Comparison of ENCODE assay signal across 8 cellular contexts in genomic region chr15:31360843-31361763, GRCh38.
A peak's percentile ranks its signal among the peaks of the same experiment; 100 is the strongest.
DNase-seq lines count a peak whose midpoint lies in the region; ATAC-seq and TF ChIP-seq lines count a peak whose summit lies in the region.

No MANE protein-coding gene starts in this region.

- peak; percentile 52 for ATAC-seq in HG03039 (IDR thresholded peaks at IDR 0.05; ENCODE audit: unreplicated experiment)

- peak; percentile 9 for TF ChIP-seq POLR2A in erythroblast (IDR thresholded peaks at IDR 0.05; ENCODE audit: low read length)

- DNase-seq in SHP77 (lab: John Stamatoyannopoulos, UW) (peak; percentile 31 to 59), SHP77 treated with DMSO at 0.1 percent for 48 hours (lab: John Stamatoyannopoulos, UW) (no peak), NCI-H2107 treated with DMSO at 0.1 percent for 48 hours (lab: John Stamatoyannopoulos, UW; ENCODE audit: unreplicated experiment) (peak; percentile 72), erythroblast (lab: John Stamatoyannopoulos, UW) (peak; percentile 52 to 60), islet precursor cell (no peak)
- DNase-seq in activated CD4-positive, alpha-beta T cell treated with anti-CD3 and anti-CD28 coated beads, Interleukin-2, amount 50 U/mL, for 4 hours: peak; percentile 40 to 46
- peak; percentile 64 for DNase-seq in stimulated activated CD8-positive, alpha-beta memory T cell treated with anti-CD3 and anti-CD28 coated beads, Interleukin-12 subunit alpha, Interleukin-12 subunit beta, amount 100 ng/mL, for 1 hour (ENCODE audit: low read depth)

Comparison
In these comparisons a context has a peak if more than half of its experiments do, and no peak if none do; other contexts are left out.
1. DNase-seq: peak in SHP77 (2 of 2), NCI-H2107 treated with DMSO at 0.1 percent for 48 hours (single experiment), activated CD4-positive, alpha-beta T cell treated with anti-CD3 and anti-CD28 coated beads, Interleukin-2, amount 50 U/mL, for 4 hours (2 of 2), erythroblast (2 of 2) and stimulated activated CD8-positive, alpha-beta memory T cell treated with anti-CD3 and anti-CD28 coated beads, Interleukin-12 subunit alpha, Interleukin-12 subunit beta, amount 100 ng/mL, for 1 hour (single experiment); none in SHP77 treated with DMSO at 0.1 percent for 48 hours (single experiment) and islet precursor cell (single experiment).